ENCODE assay signal across 25 cellular contexts in the genomic region with DNA sequence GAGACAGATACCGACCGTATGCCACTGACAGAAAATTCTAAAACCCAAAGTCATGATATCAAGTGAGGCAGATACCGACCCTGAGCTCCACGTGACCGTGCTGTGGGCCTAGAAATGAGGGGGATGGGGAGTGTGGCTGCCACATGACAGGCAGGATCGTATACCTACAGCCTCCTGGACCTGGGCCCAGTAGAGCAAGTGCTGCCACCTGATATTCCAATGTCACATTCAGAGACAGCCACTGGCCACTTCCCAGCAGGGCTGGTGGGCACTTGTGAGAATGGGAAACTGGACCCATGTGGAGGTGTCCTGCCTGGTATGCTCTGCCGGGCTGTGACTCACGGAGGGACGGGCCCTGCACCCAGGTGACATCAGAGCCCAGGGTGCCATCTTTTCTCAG. TPM values are rescaled to one million over a fixed set of nuclear protein-coding genes. Genes with fewer than 3 reads are reported as not detected.
A peak's percentile ranks its signal among the peaks of the same experiment; 100 is the strongest.
DNase-seq lines count a peak whose midpoint lies in the region; ATAC-seq and TF ChIP-seq lines count a peak whose summit lies in the region.
"Had no signal": no experiment of that assay in that cellular context is flagged by ENCODE, and none has a peak within 500 bp of the region (broad histone marks: within the 10 kb centered on the region; RNA-seq: fewer than 3 reads in every experiment).

No MANE protein-coding gene starts in this region.

- ATAC-seq in Right ventricle myocardium superior (ENCODE audit: poor library complexity) (peak; percentile 39), psoas muscle (peak; percentile 56 to 87 (median 60)), HG02852 (IDR thresholded peaks at IDR 0.05; ENCODE audit: unreplicated experiment) (no peak)
- ATAC-seq: GM12878 had no signal

- peaks cover 0 to 5% (median 2%) of the 10 kb centered on the region in 3 donors for H3K27me3 ChIP-seq in psoas muscle (ENCODE audit: insufficient read depth in 3 of 3, low read length in 2 of 3)

- 41 to 49% (median 41%) methylated on average over 9 of the region's 9 CpGs for whole genome bisulfite sequencing in psoas muscle, 3 donors

- H3K9me3 ChIP-seq in psoas muscle: no peaks in the 10 kb centered on the region
- H3K9me3 ChIP-seq: BE2C, HAP-1 had no signal

- H3K36me3 ChIP-seq in psoas muscle (ENCODE audit: insufficient read depth in 1 of 2, low read depth in 1 of 2): no peaks in the 10 kb centered on the region
- H3K36me3 ChIP-seq: BE2C, HAP-1 had no signal

- H3K27ac ChIP-seq in psoas muscle: no peak overlapping the region
- H3K27ac ChIP-seq: GM23248, HL-60 had no signal

- DNase-seq in Right ventricle myocardium superior (no peak), cardiac septum (ENCODE audit: low spot score) (no peak), OCI-M1 (lab: John Stamatoyannopoulos, UW) (peak; percentile 45), psoas muscle (no peak), T-helper 9 cell (no peak), NCI-H187 (lab: John Stamatoyannopoulos, UW) (no peak)
- DNase-seq: 8988T; BE2C; C1 segment of cervical spinal cord; CD4-positive, CD25-positive, alpha-beta regulatory T cell; CD8-positive, alpha-beta memory T cell; COR-L47; DMS 273 treated with DMSO at 0.1 percent for 48 hours; DMS53; DND-41; EL; GM23248 had no signal

- peaks cover 5% of the 10 kb centered on the region for H3K4me1 ChIP-seq in psoas muscle
- H3K4me1 ChIP-seq: BE2C, HAP-1 had no signal

- intact Hi-C loops in Right ventricle myocardium superior (cut with DNase I) (no loop called here), cardiac septum (cut with DNase I) (loop anchor here (10.0 kb wide), 1 partner anchor 60 kb away; no protein-coding TSS in a partner anchor), psoas muscle (cut with DNase I) (no loop called here)

- no peak overlapping the region for H3K4me3 ChIP-seq in psoas muscle
- H3K4me3 ChIP-seq: GM12878, GM23248, HAP-1 had no signal

- TF ChIP-seq CTCF in psoas muscle (IDR thresholded peaks at IDR 0.05): no peak

RNA-seq across cellular contexts. Expression of gene CLDN14, which starts 44.6 kb away (rescaled TPM):
- not detected for total RNA-seq in Right ventricle myocardium superior
- total RNA-seq in cardiac septum: not detected
- total RNA-seq in psoas muscle: not detected
- polyA plus RNA-seq in psoas muscle: under 1 TPM; 0.04 to 0.31 (median 0.07) TPM
- total RNA-seq: A673; CD4-positive, CD25-positive, alpha-beta regulatory T cell; CD8-positive, alpha-beta memory T cell; G401; GM23248; H4; HT1080 had no signal
- polyA plus RNA-seq: CD4-positive, CD25-positive, alpha-beta regulatory T cell; CD8-positive, alpha-beta memory T cell; GM23248 had no signal
